In the genomic region with DNA sequence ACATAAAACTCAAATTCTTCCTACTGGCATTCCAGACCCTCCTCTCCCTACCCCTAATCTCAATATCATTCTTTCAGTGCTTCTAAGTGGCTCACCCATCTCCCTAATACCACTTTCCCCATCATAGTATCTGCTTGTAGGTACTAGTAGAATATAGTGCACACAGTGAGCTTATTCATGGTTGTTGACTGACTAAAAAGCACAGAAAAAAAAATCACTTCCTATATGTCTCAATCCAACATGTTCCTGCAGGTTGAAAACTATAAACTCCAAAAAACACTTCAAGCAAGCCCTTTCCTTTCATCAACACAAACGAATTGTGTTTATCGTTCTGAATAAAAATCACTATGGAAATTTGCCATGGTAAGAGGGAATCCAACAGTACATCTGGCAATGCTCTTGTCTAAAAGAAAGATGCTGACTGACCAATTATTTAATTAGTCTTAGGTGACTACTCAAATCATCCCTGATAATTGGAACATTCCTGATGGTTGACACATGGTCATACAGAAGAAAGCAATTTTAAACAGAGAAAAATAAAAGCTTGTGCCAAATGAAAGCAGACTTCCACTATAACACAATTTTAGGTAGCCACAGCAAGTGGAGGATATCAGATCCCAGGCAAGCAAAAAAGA, we compare ENCODE assay signal across 20 cellular contexts.
DNase-seq lines count a peak whose midpoint lies in the region; ATAC-seq and TF ChIP-seq lines count a peak whose summit lies in the region.
"Had no signal": no experiment of that assay in that cellular context is flagged by ENCODE, and none has a peak within 500 bp of the region (broad histone marks: within the 10 kb centered on the region; RNA-seq: fewer than 3 reads in every experiment).

No MANE protein-coding gene starts in this region.

- H3K9me3 ChIP-seq in trophoblast cell (ENCODE audit: insufficient read depth, low read depth, low read length), result no peaks in the 10 kb centered on the region
- no peaks in the 10 kb centered on the region for H3K9me3 ChIP-seq in suprapubic skin
- H3K9me3 ChIP-seq: A549, BLaER1 had no signal

- TF ChIP-seq POLR2A in suprapubic skin (IDR thresholded peaks at IDR 0.05), result no peak

- H3K4me2 ChIP-seq in trophoblast cell (ENCODE audit: low read length), result no peak overlapping the region
- H3K4me2 ChIP-seq: A549, BLaER1 had no signal

- POLR2A ChIA-PET in WTC11 (lab: Charles Lee), result no interaction called here

- H3K27me3 Mint-ChIP-seq in HFFc6 (ENCODE audit: insufficient read depth) (peaks cover 2% of the 10 kb centered on the region; the same call in 1 of the 2 replicates), WTC11 (ENCODE audit: low read depth) (no peaks in the 10 kb centered on the region)
- H3K27me3 Mint-ChIP-seq: CD4-positive, alpha-beta memory T cell; IgD-negative memory B cell had no signal

- no peak overlapping the region for H4K8ac ChIP-seq in trophoblast cell (ENCODE audit: low read depth, low read length)

- peaks cover 17% of the 10 kb centered on the region for H3K4me1 Mint-ChIP-seq in HFFc6 (ENCODE audit: low read depth)
- H3K4me1 Mint-ChIP-seq in WTC11, result peaks cover 24% of the 10 kb centered on the region

- CTCF ChIA-PET in WTC11 (lab: Charles Lee), result interaction anchor here (0.6 kb wide), 1 partner anchor 63 kb away, joined by 3 read pairs; no protein-coding TSS in a partner anchor

- TF ChIP-seq CTCF in HFFc6 (IDR thresholded peaks at IDR 0.05) (no peak), WTC11 (IDR thresholded peaks at IDR 0.05) (no peak), epithelial cell of esophagus (IDR thresholded peaks at IDR 0.05; ENCODE audit: insufficient read depth, low read depth, low read length, missing control alignments) (no peak), suprapubic skin (IDR thresholded peaks at IDR 0.05) (no peak)

- no peak overlapping the region for H2BK5ac ChIP-seq in trophoblast cell (ENCODE audit: low read depth, low read length, poor library complexity)

- H3K4me3 ChIP-seq in epithelial cell of esophagus (ENCODE audit: low read length) (no peak overlapping the region), trophoblast cell (ENCODE audit: low read depth, low read length) (no peak overlapping the region), suprapubic skin (no peak overlapping the region)
- H3K4me3 ChIP-seq: A549, BLaER1 had no signal

- H3K23ac ChIP-seq in trophoblast cell (ENCODE audit: low read length), result no peak overlapping the region

- H3K18ac ChIP-seq in trophoblast cell (ENCODE audit: low read length), result no peak overlapping the region

- peaks cover 12 to 23% of the 10 kb centered on the region in 2 experiments for H3K4me1 ChIP-seq in trophoblast cell (ENCODE audit: control insufficient read depth in 1 of 2, insufficient read depth in 2 of 2, low read length in 2 of 2)
- H3K4me1 ChIP-seq in suprapubic skin, result peaks cover 83% of the 10 kb centered on the region

- H3K4ac ChIP-seq in trophoblast cell (ENCODE audit: low read depth, low read length), result peak overlapping the region; percentile 21

- H3K36me3 Mint-ChIP-seq in HFFc6 (ENCODE audit: low read depth), result peaks cover 6% of the 10 kb centered on the region; the same call in 1 of the 2 replicates
- peaks cover 3% of the 10 kb centered on the region; the same call in 1 of the 2 replicates for H3K36me3 Mint-ChIP-seq in WTC11
- H3K36me3 Mint-ChIP-seq: IgD-negative memory B cell had no signal

- no peak overlapping the region for H4K91ac ChIP-seq in trophoblast cell (ENCODE audit: low read depth, low read length)

- DNase-seq in HFFc6 (no peak), WTC11 (ENCODE audit: low spot score) (no peak), epithelial cell of esophagus (ENCODE audit: low read depth) (peak; percentile 85), trophoblast cell (no peak), suprapubic skin (ENCODE audit: low spot score in 2 of 2) (no peak)
- DNase-seq in stimulated activated CD4-positive, alpha-beta T cell treated with anti-CD3 and anti-CD28 coated beads, Interleukin-4, amount 100 ng/mL, for 1 hour, result no peak
- DNase-seq: CD4-positive, alpha-beta memory T cell; GOT3; NCI-H1105; NCI-H1694; NCI-H2081 treated with DMSO at 0.1 percent for 48 hours; NCI-H510A treated with DMSO at 0.1 percent for 48 hours; NCI-H774; OCI-M1 had no signal

- H3K36me3 ChIP-seq in trophoblast cell (ENCODE audit: control insufficient read depth in 1 of 2, insufficient read depth in 2 of 2, low read length in 2 of 2), result no peaks in the 10 kb centered on the region
- H3K36me3 ChIP-seq in suprapubic skin, result no peaks in the 10 kb centered on the region

- H3K27me3 ChIP-seq in trophoblast cell (ENCODE audit: insufficient read depth, low read length) (no peaks in the 10 kb centered on the region), suprapubic skin (no peaks in the 10 kb centered on the region)
- H3K27me3 ChIP-seq: BLaER1 had no signal

- H3K4me3 Mint-ChIP-seq in HFFc6 (no peak overlapping the region), WTC11 (no peak overlapping the region)
- H3K4me3 Mint-ChIP-seq: CD4-positive, alpha-beta memory T cell; IgD-negative memory B cell had no signal

- peaks cover 4% of the 10 kb centered on the region for H3K79me2 ChIP-seq in trophoblast cell (ENCODE audit: control insufficient read depth, insufficient read depth, low read length, poor library complexity)

- H3K14ac ChIP-seq in trophoblast cell (ENCODE audit: low read length), result no peak overlapping the region

- H3K27ac Mint-ChIP-seq in HFFc6 (peak overlapping the region; percentile 35; the same call in 1 of the 2 replicates), WTC11 (peak overlapping the region; percentile 10; the same call in 1 of the 2 replicates)
- H3K27ac Mint-ChIP-seq: IgD-negative memory B cell had no signal

- H2BK120ac ChIP-seq in trophoblast cell (ENCODE audit: insufficient read depth, low read length, poor library complexity), result no peak overlapping the region

- H2BK12ac ChIP-seq in trophoblast cell (ENCODE audit: low read length), result no peak overlapping the region

- H3K9me3 Mint-ChIP-seq in HFFc6 (no peaks in the 10 kb centered on the region), WTC11 (no peaks in the 10 kb centered on the region)
- H3K9me3 Mint-ChIP-seq: CD4-positive, alpha-beta memory T cell had no signal

- WGBS in trophoblast cell (ENCODE audit: extremely low coverage, insufficient coverage, insufficient read length), result no CpG with 5 or more reads among the region's 2 CpGs
- 33% methylated on average over 2 of the region's 2 CpGs for WGBS in suprapubic skin

- H3K9ac ChIP-seq in trophoblast cell (ENCODE audit: low read length), result no peak overlapping the region
- H3K9ac ChIP-seq: BLaER1 had no signal

- H3K79me1 ChIP-seq in trophoblast cell (ENCODE audit: low read length), result peaks cover 5% of the 10 kb centered on the region

- H2AK5ac ChIP-seq in trophoblast cell (ENCODE audit: low read length), result no peak overlapping the region

- no peak overlapping the region for H4K12ac ChIP-seq in trophoblast cell (ENCODE audit: low read depth, low read length)

- no peak overlapping the region for H2AFZ ChIP-seq in trophoblast cell (ENCODE audit: insufficient read depth, low read length, poor library complexity)

- ATAC-seq in WTC11 (no peak), HG02642 (IDR thresholded peaks at IDR 0.05; ENCODE audit: poor library complexity, unreplicated experiment) (no peak), GM21526 (IDR thresholded peaks at IDR 0.05; ENCODE audit: low FRiP score, unreplicated experiment) (no peak)
- ATAC-seq: A549 had no signal

- TF ChIP-seq EP300 in suprapubic skin (IDR thresholded peaks at IDR 0.05), result no peak

- H3K27ac ChIP-seq in trophoblast cell (ENCODE audit: low read depth, low read length) (no peak overlapping the region), suprapubic skin (no peak overlapping the region)
- H3K27ac ChIP-seq: A549, BLaER1, HL-60 had no signal

TF ChIP-seq in WTC11, 78 proteins besides CTCF, POLR2A, EP300 and RAD21 (continues in another document):
- TF ChIP-seq NR2C2 (CRISPR knock-in tag; IDR thresholded peaks at IDR 0.05), result no peak
- TF ChIP-seq, protein P1, sequence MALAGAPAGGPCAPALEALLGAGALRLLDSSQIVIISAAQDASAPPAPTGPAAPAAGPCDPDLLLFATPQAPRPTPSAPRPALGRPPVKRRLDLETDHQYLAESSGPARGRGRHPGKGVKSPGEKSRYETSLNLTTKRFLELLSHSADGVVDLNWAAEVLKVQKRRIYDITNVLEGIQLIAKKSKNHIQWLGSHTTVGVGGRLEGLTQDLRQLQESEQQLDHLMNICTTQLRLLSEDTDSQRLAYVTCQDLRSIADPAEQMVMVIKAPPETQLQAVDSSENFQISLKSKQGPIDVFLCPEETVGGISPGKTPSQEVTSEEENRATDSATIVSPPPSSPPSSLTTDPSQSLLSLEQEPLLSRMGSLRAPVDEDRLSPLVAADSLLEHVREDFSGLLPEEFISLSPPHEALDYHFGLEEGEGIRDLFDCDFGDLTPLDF (CRISPR knock-in tag; IDR thresholded peaks at IDR 0.05), result no peak
- TF ChIP-seq ELF4 (CRISPR knock-in tag; IDR thresholded peaks at IDR 0.05; ENCODE audit: low read depth), result no peak
- TF ChIP-seq ETV6 (CRISPR knock-in tag; IDR thresholded peaks at IDR 0.05), result no peak
- TF ChIP-seq NFATC4 (CRISPR knock-in tag; IDR thresholded peaks at IDR 0.05), result no peak
- TF ChIP-seq, protein P2, sequence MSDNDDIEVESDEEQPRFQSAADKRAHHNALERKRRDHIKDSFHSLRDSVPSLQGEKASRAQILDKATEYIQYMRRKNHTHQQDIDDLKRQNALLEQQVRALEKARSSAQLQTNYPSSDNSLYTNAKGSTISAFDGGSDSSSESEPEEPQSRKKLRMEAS (CRISPR knock-in tag; IDR thresholded peaks at IDR 0.05), result no peak
- no peak for TF ChIP-seq FOXJ3 (CRISPR knock-in tag; IDR thresholded peaks at IDR 0.05; ENCODE audit: borderline replicate concordance)
- TF ChIP-seq, protein P3, sequence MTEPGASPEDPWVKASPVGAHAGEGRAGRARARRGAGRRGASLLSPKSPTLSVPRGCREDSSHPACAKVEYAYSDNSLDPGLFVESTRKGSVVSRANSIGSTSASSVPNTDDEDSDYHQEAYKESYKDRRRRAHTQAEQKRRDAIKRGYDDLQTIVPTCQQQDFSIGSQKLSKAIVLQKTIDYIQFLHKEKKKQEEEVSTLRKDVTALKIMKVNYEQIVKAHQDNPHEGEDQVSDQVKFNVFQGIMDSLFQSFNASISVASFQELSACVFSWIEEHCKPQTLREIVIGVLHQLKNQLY (CRISPR knock-in tag; IDR thresholded peaks at IDR 0.05), result no peak
- TF ChIP-seq, protein P4, sequence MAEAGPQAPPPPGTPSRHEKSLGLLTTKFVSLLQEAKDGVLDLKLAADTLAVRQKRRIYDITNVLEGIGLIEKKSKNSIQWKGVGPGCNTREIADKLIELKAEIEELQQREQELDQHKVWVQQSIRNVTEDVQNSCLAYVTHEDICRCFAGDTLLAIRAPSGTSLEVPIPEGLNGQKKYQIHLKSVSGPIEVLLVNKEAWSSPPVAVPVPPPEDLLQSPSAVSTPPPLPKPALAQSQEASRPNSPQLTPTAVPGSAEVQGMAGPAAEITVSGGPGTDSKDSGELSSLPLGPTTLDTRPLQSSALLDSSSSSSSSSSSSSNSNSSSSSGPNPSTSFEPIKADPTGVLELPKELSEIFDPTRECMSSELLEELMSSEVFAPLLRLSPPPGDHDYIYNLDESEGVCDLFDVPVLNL (CRISPR knock-in tag; IDR thresholded peaks at IDR 0.05; ENCODE audit: borderline replicate concordance, low read depth), result no peak
- TF ChIP-seq JAZF1 (CRISPR knock-in tag; IDR thresholded peaks at IDR 0.05), result no peak
- no peak for TF ChIP-seq ZNF232 (CRISPR knock-in tag; IDR thresholded peaks at IDR 0.05)
